Comparison of ENCODE assay signal across 8 cellular contexts in genomic region chr16:30923554-30924085, GRCh38. TPM values are rescaled to one million over a fixed set of nuclear protein-coding genes. Genes with fewer than 3 reads are reported as not detected.
DNase-seq lines count a peak whose midpoint lies in the region; ATAC-seq and TF ChIP-seq lines count a peak whose summit lies in the region.

FBXL19 (plus strand) TSS chr16:30923572; CDS start chr16:30925755, 2,183 bp downstream.

- no peaks in the 10 kb centered on the region for H3K9me3 ChIP-seq in HCT116 (ENCODE audit: control insufficient read depth in 1 of 2, insufficient read depth in 1 of 2, low read depth in 1 of 2, low read length in 2 of 2)
- no peaks in the 10 kb centered on the region for H3K9me3 ChIP-seq in adrenal gland (replicated peaks in 1 of 3)

- peak within 1 kb of the TSS; percentile 86 for H2AFZ ChIP-seq in ACC112 (ENCODE audit: low read length, unreplicated experiment)
- H2AFZ ChIP-seq in HCT116 (ENCODE audit: low read depth, low read length, poor library complexity, severe bottlenecking) = no peak within 1 kb of the TSS

- H3K4me3 ChIP-seq in ACC112 (ENCODE audit: low read depth, low read length) (peak within 1 kb of the TSS; percentile 91), HCT116 (replicated peaks in 1 of 2; ENCODE audit: low read depth in 1 of 2, low read length in 2 of 2) (peak within 1 kb of the TSS; percentile 62 to 97), adrenal gland (peak within 1 kb of the TSS in 3 of 4 donors; percentile 15 to 92 (median 87))

- 0 to 2% (median 0%) methylated on average over 1 to 32 of the region's 32 CpGs for WGBS in adrenal gland, 4 donors

- H3K4me2 ChIP-seq in HCT116 (ENCODE audit: low read length) = peak within 1 kb of the TSS; percentile 95

- TF ChIP-seq POLR2A in HCT116 (IDR thresholded peaks at IDR 0.05; ENCODE audit: borderline replicate concordance, extremely low read depth, insufficient read depth, insufficient read length) = peak; percentile 2
- TF ChIP-seq POLR2A in adrenal gland (IDR thresholded peaks at IDR 0.05) = no peak

- DNase-seq in HCT116 (ENCODE audit: low read depth, low spot score) = no peak
- peak in 5 of 7 donors; percentile 11 to 75 (median 60) for DNase-seq in adrenal gland
- DNase-seq in iPS-NIHi11 (ENCODE audit: low spot score) = peak; percentile 78
- no peak for DNase-seq in kidney tubule cell (ENCODE audit: low spot score)
- no peak for DNase-seq in activated gamma-delta T cell treated with Interleukin-2 at 50 U/mL for 16 hours
- DNase-seq in H4 (ENCODE audit: low spot score) = no peak

- peak within 1 kb of the TSS; percentile 94 for H3K4me3 Mint-ChIP-seq in stimulated activated memory B cell treated with anti-CD40 and anti-IgM and Interleukin-4, amounts not matched to agents 10 μg/mL and 1 μg/mL and 100 μg/mL, for 72 hours

- H3K27me3 Mint-ChIP-seq in stimulated activated memory B cell treated with anti-CD40 and anti-IgM and Interleukin-4, amounts not matched to agents 10 μg/mL and 1 μg/mL and 100 μg/mL, for 72 hours = no peaks in the 10 kb centered on the region

- H3K9me2 ChIP-seq in HCT116 (ENCODE audit: insufficient read depth) = no peaks in the 10 kb centered on the region

- no peaks in the 10 kb centered on the region for H3K36me3 ChIP-seq in ACC112 (ENCODE audit: insufficient read depth, low read length)
- peaks cover 0 to 5% of the 10 kb centered on the region in 2 experiments; a peak in 1 of 4 replicates for H3K36me3 ChIP-seq in HCT116 (ENCODE audit: control insufficient read depth in 1 of 2, insufficient read depth in 2 of 2, low read length in 2 of 2)
- no peaks in the 10 kb centered on the region for H3K36me3 ChIP-seq in adrenal gland (replicated peaks in 1 of 2)

- POLR2A ChIA-PET in HCT116 (lab: Charles Lee) = interaction anchor here (0.6 to 1.0 kb wide), 2 partner anchors 28 to 289 kb away, joined by 3 to 6 read pairs; partner anchors contain the start of gene CTF1

- peaks cover 13% of the 10 kb centered on the region for H3K36me3 Mint-ChIP-seq in stimulated activated memory B cell treated with anti-CD40 and anti-IgM and Interleukin-4, amounts not matched to agents 10 μg/mL and 1 μg/mL and 100 μg/mL, for 72 hours

- H3K79me2 ChIP-seq in ACC112 (ENCODE audit: control insufficient read depth, insufficient read depth, low read length, unreplicated experiment) (no peaks in the 10 kb centered on the region), HCT116 (ENCODE audit: insufficient read depth, low read length) (peaks cover 10% of the 10 kb centered on the region; the same call in 1 of the 2 replicates)

- H3K27me3 ChIP-seq in ACC112 (ENCODE audit: insufficient read depth, low read length) = no peaks in the 10 kb centered on the region
- H3K27me3 ChIP-seq in HCT116 (ENCODE audit: insufficient read depth, low read length) = no peaks in the 10 kb centered on the region
- H3K27me3 ChIP-seq in adrenal gland = no peaks in the 10 kb centered on the region

- no peak for TF ChIP-seq RAD21 in HCT116 (IDR thresholded peaks at IDR 0.05; ENCODE audit: low read depth)

- H3K9me3 Mint-ChIP-seq in stimulated activated memory B cell treated with anti-CD40 and anti-IgM and Interleukin-4, amounts not matched to agents 10 μg/mL and 1 μg/mL and 100 μg/mL, for 72 hours = no peaks in the 10 kb centered on the region

- H3K4me1 Mint-ChIP-seq in stimulated activated memory B cell treated with anti-CD40 and anti-IgM and Interleukin-4, amounts not matched to agents 10 μg/mL and 1 μg/mL and 100 μg/mL, for 72 hours = peaks cover 42% of the 10 kb centered on the region

- H3K27ac Mint-ChIP-seq in stimulated activated memory B cell treated with anti-CD40 and anti-IgM and Interleukin-4, amounts not matched to agents 10 μg/mL and 1 μg/mL and 100 μg/mL, for 72 hours = peak within 1 kb of the TSS; percentile 96

- BruUV-seq in HCT116 (replicated peaks; lab: Mats Ljungman, UMichigan) = no TSS peak

- RAD21 ChIA-PET in HCT116 (lab: Charles Lee; ENCODE audit: low non-redundant PET in 1 of 2, low total read pairs in 2 of 2, uncharacterized antibody in 2 of 2, unreplicated experiment in 2 of 2) = interaction anchor here in 1 of 2 experiments (0.6 kb wide), 1 partner anchor 80 kb away, joined by 4 read pairs; no protein-coding TSS in a partner anchor

- H3K4me1 ChIP-seq in ACC112 (ENCODE audit: control insufficient read depth, insufficient read depth, low read length, unreplicated experiment) = no peaks in the 10 kb centered on the region
- H3K4me1 ChIP-seq in HCT116 (ENCODE audit: control insufficient read depth in 1 of 2, insufficient read depth in 2 of 2, low read length in 2 of 2) = peaks cover 11 to 25% of the 10 kb centered on the region in 2 experiments; a peak in 3 of 4 replicates
- H3K4me1 ChIP-seq in adrenal gland (replicated peaks in 1 of 2) = peaks cover 7 to 13% of the 10 kb centered on the region in 2 donors

- CTCF ChIA-PET in HCT116 (lab: Charles Lee) = interaction anchor here (1.0 kb wide), 1 partner anchor 18 kb away, joined by 6 read pairs; no protein-coding TSS in a partner anchor

- H3K9ac ChIP-seq in HCT116 (ENCODE audit: low read length) = peak within 1 kb of the TSS; percentile 67

- intact Hi-C loops in HCT116 (cut with micrococcal nuclease) = loop anchor here (2.0 to 5.0 kb wide), 5 partner anchors 27 to 476 kb away; partner anchors contain the start of genes CTF1, PRR14, SEPHS2 and ZNF629
- intact Hi-C loops in adrenal gland (cut with DNase I) = loop anchor here in 1 of 2 donors (10.0 kb wide), 1 partner anchor 61 kb away; the partner anchor contains the start of gene HSD3B7

- no peaks in the 10 kb centered on the region for H4K20me1 ChIP-seq in HCT116 (ENCODE audit: insufficient read depth)

- ATAC-seq in HCT116 = no peak
- ATAC-seq in stimulated activated memory B cell treated with anti-CD40 and anti-IgM and Interleukin-4, amounts not matched to agents 10 μg/mL and 1 μg/mL and 100 μg/mL, for 72 hours = peak; percentile 1

- H3K27ac ChIP-seq in ACC112 (ENCODE audit: low read depth, low read length) (peak within 1 kb of the TSS; percentile 81), HCT116 (ENCODE audit: low read depth, low read length) (peak within 1 kb of the TSS; percentile 92), adrenal gland (peak within 1 kb of the TSS; percentile 58 to 95 (median 87))

- TF ChIP-seq CTCF in HCT116 (IDR thresholded peaks at IDR 0.05 in 2 of 3, conservative IDR thresholded peaks at IDR 0.05 in 1 of 3; ENCODE audit: borderline replicate concordance in 1 of 3, insufficient read depth in 1 of 3, low read depth in 2 of 3, low read length in 2 of 3) = no peak
- TF ChIP-seq CTCF in adrenal gland (IDR thresholded peaks at IDR 0.05) = no peak

TF ChIP-seq in HCT116, 20 proteins besides CTCF, POLR2A, EP300 and RAD21:
- no peak for TF ChIP-seq SIN3A (IDR thresholded peaks at IDR 0.05; ENCODE audit: low read depth)
- TF ChIP-seq YY1 (IDR thresholded peaks at IDR 0.05; ENCODE audit: extremely low read depth, insufficient replicate concordance, low read depth, low read length) = no peak
- no peak for TF ChIP-seq ZFX (IDR thresholded peaks at IDR 0.05)
- no peak for TF ChIP-seq JUND (IDR thresholded peaks at IDR 0.05)
- TF ChIP-seq ELF1 (IDR thresholded peaks at IDR 0.05; ENCODE audit: borderline replicate concordance, low read depth) = no peak
- TF ChIP-seq POLR2AphosphoS5 (IDR thresholded peaks at IDR 0.05; ENCODE audit: low read depth, low read length) = peak; percentile 65
- TF ChIP-seq ZNF274 (IDR thresholded peaks at IDR 0.05; ENCODE audit: low read depth, low read length) = no peak
- TF ChIP-seq SP1 (IDR thresholded peaks at IDR 0.05; ENCODE audit: low read depth) = no peak

RNA-seq across cellular contexts. Expression of gene FBXL19, which starts in this region (rescaled TPM):
- total RNA-seq in HCT116 (2021; ENCODE audit: unreplicated experiment) (45.2 TPM), adrenal gland (10 to 100 TPM in 7 of 8 donors, 1 to 10 TPM in 1; 6.6 to 17.6 (median 12.5) TPM)
- 25.3 and 26.6 TPM in 2 replicates for polyA plus RNA-seq in HCT116 (2012)
- 10 to 100 TPM in 2 of 3 donors, 1 to 10 TPM in 1; 1.6 to 74.1 (median 14.0) TPM for polyA plus RNA-seq in adrenal gland
- 5.0 and 13.8 TPM in 2 replicates for total RNA-seq in H4 (2014; rRNA removed; shearing (Covaris generic))

Comparison
In these comparisons a context has a peak if more than half of its experiments do, and no peak if none do; other contexts are left out.
1. DNase-seq: peak in adrenal gland (5 of 7) and iPS-NIHi11 (single experiment); none in HCT116 (single experiment), kidney tubule cell (single experiment), activated gamma-delta T cell treated with Interleukin-2 at 50 U/mL for 16 hours (single experiment) and H4 (single experiment).
2. Peak in every context shown above with its lines, with median percentiles within 50 percentile points of each other: H3K27ac ChIP-seq and H3K4me3 ChIP-seq.